In the genomic region with DNA sequence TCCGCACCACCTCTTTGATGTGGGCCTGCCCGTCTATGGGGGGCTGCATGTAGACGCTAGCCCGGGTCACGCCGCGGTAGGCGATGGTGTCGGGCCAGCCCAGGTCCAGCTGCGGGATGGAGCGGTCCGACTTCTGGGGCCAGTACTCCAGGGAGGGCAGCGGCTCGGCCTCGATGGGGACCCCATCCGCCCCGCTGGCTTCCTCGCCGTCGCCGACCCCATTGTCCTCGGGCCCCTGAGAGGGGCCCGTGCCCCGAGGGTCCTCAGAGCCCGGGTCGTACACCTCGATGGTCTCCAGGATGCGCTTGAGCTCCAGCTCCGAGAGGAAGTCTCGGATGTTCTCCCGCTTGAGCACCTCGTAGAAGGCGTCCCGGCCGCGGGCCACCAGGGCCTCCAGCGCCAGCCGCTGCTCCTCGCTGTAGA, we compare ENCODE assay signal across 8 cellular contexts. TPM values are rescaled to one million over a fixed set of nuclear protein-coding genes. Genes with fewer than 3 reads are reported as not detected.
DNase-seq lines count a peak whose midpoint lies in the region; ATAC-seq, FAIRE-seq and TF ChIP-seq lines count a peak whose summit lies in the region.

No MANE protein-coding gene starts in this region.

- H3K27ac Mint-ChIP-seq in activated CD4-positive, alpha-beta T cell treated with anti-CD3 and anti-CD28 coated beads for 36 hours: peak overlapping the region; percentile 37

- no peak for FAIRE-seq in frontal cortex (lab: Jason Lieb, UNC)

- no peaks in the 10 kb centered on the region for H3K9me3 ChIP-seq in ascending aorta
- H3K9me3 ChIP-seq in left lung: no peaks in the 10 kb centered on the region
- no peaks in the 10 kb centered on the region for H3K9me3 ChIP-seq in testis

- H3K27ac ChIP-seq in ascending aorta (peak overlapping the region; percentile 81 to 85), left lung (no peak overlapping the region), testis (no peak overlapping the region)

- H3K27me3 Mint-ChIP-seq in activated CD4-positive, alpha-beta T cell treated with anti-CD3 and anti-CD28 coated beads for 36 hours: no peaks in the 10 kb centered on the region

- H3K9me3 Mint-ChIP-seq in activated CD4-positive, alpha-beta T cell treated with anti-CD3 and anti-CD28 coated beads for 36 hours (ENCODE audit: low read depth): peaks cover 2% of the 10 kb centered on the region

- no peak for TF ChIP-seq POLR2A in testis (IDR thresholded peaks at IDR 0.05)

- no peaks in the 10 kb centered on the region for H3K36me3 ChIP-seq in ascending aorta
- peaks cover 0 to 9% of the 10 kb centered on the region in 2 donors for H3K36me3 ChIP-seq in left lung
- no peaks in the 10 kb centered on the region for H3K36me3 ChIP-seq in testis (ENCODE audit: low read depth, missing control alignments)

- ATAC-seq in activated CD4-positive, alpha-beta T cell treated with anti-CD3 and anti-CD28 coated beads for 36 hours: no peak
- ATAC-seq in left lung: no peak

- POLR2A ChIA-PET in activated CD4-positive, alpha-beta T cell treated with anti-CD3 and anti-CD28 coated beads for 36 hours (lab: Charles Lee): no interaction called here

- H3K27me3 ChIP-seq in ascending aorta: no peaks in the 10 kb centered on the region
- peaks cover 0 to 28% of the 10 kb centered on the region in 2 donors for H3K27me3 ChIP-seq in left lung
- H3K27me3 ChIP-seq in testis: no peaks in the 10 kb centered on the region

- H3K4me3 Mint-ChIP-seq in activated CD4-positive, alpha-beta T cell treated with anti-CD3 and anti-CD28 coated beads for 36 hours: peak overlapping the region; percentile 88

- CTCF ChIA-PET in activated CD4-positive, alpha-beta T cell treated with anti-CD3 and anti-CD28 coated beads for 36 hours (lab: Charles Lee): interaction anchor here (1.1 to 2.7 kb wide), 4 partner anchors 14 to 378 kb away, joined by 3 to 15 read pairs (median 4); no protein-coding TSS in a partner anchor

- WGBS in testis, 2 donors: 75 to 80% methylated on average over 2 to 12 of the region's 39 CpGs

- H3K4me1 Mint-ChIP-seq in activated CD4-positive, alpha-beta T cell treated with anti-CD3 and anti-CD28 coated beads for 36 hours: peaks cover 26% of the 10 kb centered on the region

- DNase-seq in activated CD4-positive, alpha-beta T cell treated with anti-CD3 and anti-CD28 coated beads for 36 hours: no peak
- DNase-seq in activated CD4-positive, alpha-beta T cell treated with anti-CD3 and anti-CD28 coated beads for 4 hours: no peak
- DNase-seq in ascending aorta (ENCODE audit: low spot score in 2 of 2) (no peak), left lung (peak in 1 of 2 donors; percentile 70), testis (no peak), middle frontal gyrus (ENCODE audit: extremely low spot score, low spot score) (no peak), frontal cortex (ENCODE audit: low spot score in 2 of 2) (no peak), NCI-H748 treated with DMSO at 0.1 percent for 48 hours (lab: John Stamatoyannopoulos, UW) (no peak)

- intact Hi-C loops in activated CD4-positive, alpha-beta T cell treated with anti-CD3 and anti-CD28 coated beads for 36 hours (cut with DNase I, micrococcal nuclease): loop anchor here in 1 of 2 experiments (5.0 kb wide), 1 partner anchor 41 kb away; no protein-coding TSS in a partner anchor
- intact Hi-C loops in ascending aorta (cut with DNase I): loop anchor here (5.0 kb wide), 1 partner anchor 146 kb away; a partner anchor contains a TSS
- intact Hi-C loops in left lung (cut with DNase I): no loop called here
- intact Hi-C loops in testis (cut with DNase I; ENCODE audit: low total_unique reads): no loop called here

- H3K36me3 Mint-ChIP-seq in activated CD4-positive, alpha-beta T cell treated with anti-CD3 and anti-CD28 coated beads for 36 hours (ENCODE audit: low read depth): peaks cover 20% of the 10 kb centered on the region

- H3K4me1 ChIP-seq in ascending aorta (peaks cover 5 to 7% of the 10 kb centered on the region in 2 donors), left lung (peaks cover 3 to 32% of the 10 kb centered on the region in 2 donors), testis (no peaks in the 10 kb centered on the region)

- H3K4me3 ChIP-seq in ascending aorta: peak overlapping the region; percentile 62 to 86
- peak overlapping the region; percentile 48 to 60 for H3K4me3 ChIP-seq in left lung
- H3K4me3 ChIP-seq in testis: peak overlapping the region; percentile 48 to 51

- TF ChIP-seq CTCF in ascending aorta (IDR thresholded peaks at IDR 0.05) (no peak), left lung (IDR thresholded peaks at IDR 0.05) (no peak), testis (IDR thresholded peaks at IDR 0.05) (no peak)

RNA-seq across cellular contexts. Expression of a gene that starts 1.0 kb away (rescaled TPM):
- total RNA-seq in activated CD4-positive, alpha-beta T cell treated with anti-CD3 and anti-CD28 coated beads for 36 hours: 10 to 100 TPM; 11.1 to 14.3 TPM
- total RNA-seq in ascending aorta (11.2 TPM), left lung (10 to 100 TPM in 1 of 2 donors, 1 to 10 TPM in 1; 8.8 to 12.1 TPM), testis (1 to 10 TPM; 4.6 to 4.7 TPM), frontal cortex (0.41 TPM)
- polyA plus RNA-seq in testis (ENCODE audit: insufficient read depth, low read depth, low replicate concordance): 2.5 TPM

RNA-seq across cellular contexts. Expression of a gene that starts 43.2 kb away (rescaled TPM):
- total RNA-seq in activated CD4-positive, alpha-beta T cell treated with anti-CD3 and anti-CD28 coated beads for 36 hours: 10 to 100 TPM; 10.7 to 11.2 TPM
- total RNA-seq in ascending aorta (1.8 TPM), left lung (10 to 100 TPM in 1 of 2 donors, 1 to 10 TPM in 1; 5.4 to 10.6 TPM), testis (1 to 10 TPM; 5.3 to 7.2 TPM), frontal cortex (1.6 TPM)
- 13.2 TPM for polyA plus RNA-seq in testis (ENCODE audit: insufficient read depth, low read depth, low replicate concordance)

RNA-seq across cellular contexts. Expression of a gene that starts 51.6 kb away (rescaled TPM):
- total RNA-seq in activated CD4-positive, alpha-beta T cell treated with anti-CD3 and anti-CD28 coated beads for 36 hours: not detected
- not detected for total RNA-seq in ascending aorta
- not detected for total RNA-seq in left lung
- 1 to 10 TPM; 1.1 TPM for total RNA-seq in testis
- polyA plus RNA-seq in testis (ENCODE audit: insufficient read depth, low read depth, low replicate concordance): 0.98 TPM
- not detected for total RNA-seq in frontal cortex

Comparison
In these comparisons a context has a peak if more than half of its experiments do, and no peak if none do; other contexts are left out.
1. H3K27ac ChIP-seq: peak in ascending aorta (2 of 2); none in left lung (0 of 2) and testis (0 of 2).
2. Peak in every context shown above with its lines, with median percentiles within 50 percentile points of each other: H3K4me3 ChIP-seq.